ENCODE assay signal across 33 cellular contexts in genomic region chr14:64770751-64771150, GRCh38.
"Had no signal": no experiment of that assay in that cellular context is flagged by ENCODE, and none has a peak within 500 bp of the region (broad histone marks: within the 10 kb centered on the region; RNA-seq: fewer than 3 reads in every experiment).

No MANE protein-coding gene starts in this region.

- H3K27ac ChIP-seq: brain microvascular endothelial cell, epithelial cell of prostate, esophagus squamous epithelium, gastrocnemius medialis, heart left ventricle had no signal

- H3K36me3 ChIP-seq: brain microvascular endothelial cell, esophagus squamous epithelium had no signal

- H3K9me3 ChIP-seq: esophagus squamous epithelium, gastrocnemius medialis, heart left ventricle had no signal

- H3K27ac Mint-ChIP-seq: activated CD4-positive, alpha-beta memory T cell treated with anti-CD3 and anti-CD28 coated beads for 36 hours; activated CD4-positive, alpha-beta T cell treated with anti-CD3 and anti-CD28 coated beads for 36 hours; activated CD4-positive, alpha-beta T cell treated with anti-CD3 and anti-CD28 coated beads, Interleukin-2, amount 10 ng/mL, durations not matched to agents 24 days and 14 days; activated naive CD8-positive, alpha-beta T cell; activated T-cell treated with anti-CD3 and anti-CD28 coated beads, Interleukin-2, amount 50 U/mL, for 24 hours; activated T-cell treated with anti-CD3 and anti-CD28 coated beads, Interleukin-2, amount 50 U/mL, for 72 hours; T-helper 1 cell treated with Interleukin-12 subunit alpha and Interleukin-12 subunit beta and Interleukin-4 antibody, amounts not matched to agents 30 μg/mL and 1 μg/mL, for 36 hours had no signal

- H3K27me3 Mint-ChIP-seq: activated CD4-positive, alpha-beta memory T cell treated with anti-CD3 and anti-CD28 coated beads for 36 hours; activated CD4-positive, alpha-beta T cell treated with anti-CD3 and anti-CD28 coated beads for 36 hours; activated CD4-positive, alpha-beta T cell treated with anti-CD3 and anti-CD28 coated beads, Interleukin-2, amount 10 ng/mL, durations not matched to agents 24 days and 14 days; activated naive CD8-positive, alpha-beta T cell; activated T-cell treated with anti-CD3 and anti-CD28 coated beads, Interleukin-2, amount 50 U/mL, for 24 hours; central memory CD8-positive, alpha-beta T cell; T-cell had no signal

- H3K36me3 Mint-ChIP-seq: activated CD4-positive, alpha-beta memory T cell treated with anti-CD3 and anti-CD28 coated beads for 36 hours; activated naive CD8-positive, alpha-beta T cell; T-cell had no signal

- H3K4me1 Mint-ChIP-seq: central memory CD8-positive, alpha-beta T cell had no signal

- H3K4me3 ChIP-seq: esophagus squamous epithelium, gastrocnemius medialis, heart left ventricle had no signal

- ATAC-seq: activated CD4-positive, alpha-beta T cell treated with anti-CD3 and anti-CD28 coated beads for 36 hours; activated T-cell treated with anti-CD3 and anti-CD28 coated beads, Interleukin-2, amount 50 U/mL, for 72 hours; gastrocnemius medialis had no signal

- H3K4me1 ChIP-seq: gastrocnemius medialis, heart left ventricle had no signal

- FAIRE-seq: astrocyte, bronchial epithelial cell, colon, endometrium, endothelial cell of umbilical vein had no signal

- H3K4me3 Mint-ChIP-seq: activated CD4-positive, alpha-beta memory T cell treated with anti-CD3 and anti-CD28 coated beads for 36 hours; activated CD4-positive, alpha-beta T cell treated with anti-CD3 and anti-CD28 coated beads for 36 hours; activated CD4-positive, alpha-beta T cell treated with anti-CD3 and anti-CD28 coated beads, Interleukin-2, amount 10 ng/mL, durations not matched to agents 24 days and 14 days; activated naive CD8-positive, alpha-beta T cell; activated T-cell treated with anti-CD3 and anti-CD28 coated beads, Interleukin-2, amount 50 U/mL, for 24 hours; activated T-cell treated with anti-CD3 and anti-CD28 coated beads, Interleukin-2, amount 50 U/mL, for 72 hours; central memory CD8-positive, alpha-beta T cell; T-helper 1 cell treated with Interleukin-12 subunit alpha and Interleukin-12 subunit beta and Interleukin-4 antibody, amounts not matched to agents 30 μg/mL and 1 μg/mL, for 36 hours had no signal

- DNase-seq: activated CD4-positive, alpha-beta memory T cell treated with anti-CD3 and anti-CD28 coated beads for 36 hours; activated CD4-positive, alpha-beta T cell treated with anti-CD3 and anti-CD28 coated beads for 36 hours; activated CD4-positive, alpha-beta T cell treated with anti-CD3 and anti-CD28 coated beads, Interleukin-2, amount 10 ng/mL, durations not matched to agents 24 days and 14 days; activated CD4-positive, CD25-positive, alpha-beta regulatory T cell; activated CD4-positive, CD25-positive, alpha-beta regulatory T cell treated with anti-CD3 and anti-CD28 coated beads, Interleukin-2, amount 50 U/mL, for 72 hours; activated CD8-positive, alpha-beta memory T cell treated with anti-CD3 and anti-CD28 coated beads, Interleukin-2, amount 50 U/mL, for 48 hours; activated effector memory CD4-positive, alpha-beta T cell treated with Interleukin-2 at 50 U/mL for 16 hours; activated gamma-delta T cell treated with Interleukin-2 at 50 U/mL for 16 hours; activated naive CD4-positive, alpha-beta T cell treated with anti-CD3 and anti-CD28 coated beads, Interleukin-2, amount 50 U/mL, for 16 hours; activated naive CD4-positive, alpha-beta T cell treated with Interleukin-2 at 50 U/mL for 16 hours; activated T-cell treated with anti-CD3 and anti-CD28 coated beads for 4 hours; activated T-cell treated with anti-CD3 and anti-CD28 coated beads, Interleukin-2, amount 50 U/mL, for 24 hours; activated T-cell treated with anti-CD3 and anti-CD28 coated beads, Interleukin-2, amount 50 U/mL, for 72 hours; amniotic stem cell; anterior cingulate cortex; brain microvascular endothelial cell; cortex of kidney; dermis blood vessel endothelial cell; effector CD4-positive, alpha-beta T cell; esophagus squamous epithelium; gastrocnemius medialis; glutamatergic neuron; T-cell had no signal

- H3K9me3 Mint-ChIP-seq: activated CD4-positive, alpha-beta memory T cell treated with anti-CD3 and anti-CD28 coated beads for 36 hours; activated CD4-positive, alpha-beta T cell treated with anti-CD3 and anti-CD28 coated beads, Interleukin-2, amount 10 ng/mL, durations not matched to agents 24 days and 14 days; activated T-cell treated with anti-CD3 and anti-CD28 coated beads, Interleukin-2, amount 50 U/mL, for 24 hours; activated T-cell treated with anti-CD3 and anti-CD28 coated beads, Interleukin-2, amount 50 U/mL, for 72 hours; central memory CD8-positive, alpha-beta T cell; T-cell; T-helper 1 cell treated with Interleukin-12 subunit alpha and Interleukin-12 subunit beta and Interleukin-4 antibody, amounts not matched to agents 30 μg/mL and 1 μg/mL, for 36 hours had no signal

- H3K27me3 ChIP-seq: brain microvascular endothelial cell, esophagus squamous epithelium, gastrocnemius medialis, heart left ventricle had no signal
